ENCODE assay signal across 8 cellular contexts in the genomic region with DNA sequence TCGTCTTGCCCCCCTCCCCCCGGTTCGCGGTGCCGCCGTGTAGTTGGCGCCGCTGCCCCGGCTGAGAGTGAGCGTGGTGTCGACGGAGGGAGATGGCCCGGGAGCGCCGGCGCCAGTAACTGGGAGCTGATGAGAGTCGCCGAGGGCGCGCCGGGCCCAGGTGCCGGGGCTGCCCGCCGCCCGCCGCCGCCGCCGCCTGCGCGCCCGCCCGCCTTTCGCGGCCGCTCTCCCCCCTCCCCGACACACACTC. TPM values are rescaled to one million over a fixed set of nuclear protein-coding genes. Genes with fewer than 3 reads are reported as not detected.
DNase-seq lines count a peak whose midpoint lies in the region; ATAC-seq, FAIRE-seq and TF ChIP-seq lines count a peak whose summit lies in the region.

No MANE protein-coding gene starts in this region.

- no peak for FAIRE-seq in A549 (lab: Jason Lieb, UNC)

- H3K4me3 Mint-ChIP-seq in dendritic cell treated with granulocyte-macrophage colony-stimulating factor and Interleukin-4, amounts not matched to agents 40 ng/mL and 50 ng/mL, for 4 days: peak overlapping the region; percentile 99
- peak overlapping the region; percentile 97 for H3K4me3 Mint-ChIP-seq in neural progenitor cell

- H4K20me1 ChIP-seq in neural progenitor cell (ENCODE audit: low read depth): peaks cover 60% of the 10 kb centered on the region

- no peak for TF ChIP-seq RAD21 in A549 (conservative IDR thresholded peaks at IDR 0.05 in 1 of 2, IDR thresholded peaks at IDR 0.05 in 1 of 2)

- no peaks in the 10 kb centered on the region for H3K27me3 ChIP-seq in neural progenitor cell

- intact Hi-C loops in dendritic cell treated with granulocyte-macrophage colony-stimulating factor and Interleukin-4, amounts not matched to agents 40 ng/mL and 50 ng/mL, for 4 days (cut with micrococcal nuclease): loop anchor here (2.0 kb wide), 1 partner anchor 100 kb away; no protein-coding TSS in a partner anchor

- H3K36me3 Mint-ChIP-seq in dendritic cell treated with granulocyte-macrophage colony-stimulating factor and Interleukin-4, amounts not matched to agents 40 ng/mL and 50 ng/mL, for 4 days (ENCODE audit: low read depth): peaks cover 90% of the 10 kb centered on the region
- H3K36me3 Mint-ChIP-seq in neural progenitor cell: peaks cover 35% of the 10 kb centered on the region

- peak overlapping the region; percentile 100 for H3K27ac Mint-ChIP-seq in dendritic cell treated with granulocyte-macrophage colony-stimulating factor and Interleukin-4, amounts not matched to agents 40 ng/mL and 50 ng/mL, for 4 days
- H3K27ac Mint-ChIP-seq in neural progenitor cell: no peak overlapping the region

- H3K36me3 ChIP-seq in neural progenitor cell: peaks cover 40% of the 10 kb centered on the region

- H3K4me1 ChIP-seq in A549: peaks cover 40% of the 10 kb centered on the region
- peaks cover 36% of the 10 kb centered on the region for H3K4me1 ChIP-seq in neural progenitor cell

- H3K4me2 ChIP-seq in A549 (no peak overlapping the region; the same call in 2 of the 3 replicates), neural progenitor cell (peak overlapping the region; percentile 93)

- no peak overlapping the region for H2AFZ ChIP-seq in neural progenitor cell (replicated peaks)

- H3K9ac ChIP-seq in neural progenitor cell: peak overlapping the region; percentile 100

- no peaks in the 10 kb centered on the region for H3K9me3 Mint-ChIP-seq in dendritic cell treated with granulocyte-macrophage colony-stimulating factor and Interleukin-4, amounts not matched to agents 40 ng/mL and 50 ng/mL, for 4 days
- H3K9me3 Mint-ChIP-seq in neural progenitor cell: peaks cover 3% of the 10 kb centered on the region

- peak overlapping the region; percentile 77 for H3K4me3 ChIP-seq in A549
- H3K4me3 ChIP-seq in Jurkat, Clone E6-1 (ENCODE audit: low read length): peak overlapping the region; percentile 75
- H3K4me3 ChIP-seq in neural progenitor cell: peak overlapping the region; percentile 93

- H3K79me2 ChIP-seq in neural progenitor cell (ENCODE audit: low read depth): peaks cover 95% of the 10 kb centered on the region

- TF ChIP-seq CTCF in A549 (IDR thresholded peaks at IDR 0.05): no peak
- TF ChIP-seq CTCF in neural progenitor cell (IDR thresholded peaks at IDR 0.05): no peak

- DNase-seq in A549 (ENCODE audit: low read depth in 1 of 2, low spot score in 1 of 2) (no peak), neural progenitor cell (ENCODE audit: low spot score) (no peak), GF-D8 (lab: John Stamatoyannopoulos, UW) (no peak), OCI-M2 (lab: John Stamatoyannopoulos, UW; ENCODE audit: unreplicated experiment) (no peak), DMS153 (lab: John Stamatoyannopoulos, UW) (no peak)
- DNase-seq in Jurkat, Clone E6-1 (ENCODE audit: low read depth, low spot score): no peak

- peak overlapping the region; percentile 99 to 100 for H3K27ac ChIP-seq in A549
- H3K27ac ChIP-seq in neural progenitor cell: peak overlapping the region; percentile 100

- 2% methylated on average over 15 of the region's 37 CpGs for whole genome bisulfite sequencing in A549 (ENCODE audit: missing lambda C conversion rate)

- no peak for TF ChIP-seq EP300 in A549 (IDR thresholded peaks at IDR 0.05)

- CTCF ChIA-PET in A549 (lab: Yijun Ruan, JAX): no interaction called here

- no peaks in the 10 kb centered on the region for H3K9me3 ChIP-seq in A549
- no peaks in the 10 kb centered on the region for H3K9me3 ChIP-seq in neural progenitor cell (ENCODE audit: low read depth)

- POLR2A ChIA-PET in A549 (lab: Yijun Ruan, JAX): interaction anchor here (0.6 to 2.7 kb wide), 3 partner anchors 10 to 52 kb away, joined by 4 to 9 read pairs (median 5); no protein-coding TSS in a partner anchor

- peaks cover 58% of the 10 kb centered on the region for H3K4me1 Mint-ChIP-seq in dendritic cell treated with granulocyte-macrophage colony-stimulating factor and Interleukin-4, amounts not matched to agents 40 ng/mL and 50 ng/mL, for 4 days (ENCODE audit: low read depth)
- H3K4me1 Mint-ChIP-seq in neural progenitor cell: peaks cover 32% of the 10 kb centered on the region

- no peaks in the 10 kb centered on the region for H3K27me3 Mint-ChIP-seq in dendritic cell treated with granulocyte-macrophage colony-stimulating factor and Interleukin-4, amounts not matched to agents 40 ng/mL and 50 ng/mL, for 4 days
- peaks cover 4% of the 10 kb centered on the region for H3K27me3 Mint-ChIP-seq in neural progenitor cell (ENCODE audit: insufficient read depth, low read depth)

- peaks cover 30% of the 10 kb centered on the region for H3F3A ChIP-seq in neural progenitor cell (ENCODE audit: low read depth)

- TF ChIP-seq POLR2A in A549 (IDR thresholded peaks at IDR 0.05; ENCODE audit: low read length): no peak

- ATAC-seq in A549 (peak; percentile 16 to 44; a peak in 5 of 6 replicates), GM21390 (IDR thresholded peaks at IDR 0.05; ENCODE audit: unreplicated experiment) (peak; percentile 1)

TF ChIP-seq in A549, 52 proteins besides CTCF, POLR2A, EP300 and RAD21:
- TF ChIP-seq MYC (IDR thresholded peaks at IDR 0.05; ENCODE audit: borderline replicate concordance, low read length) (no peak), HOXA7 (CRISPR knock-in tag; IDR thresholded peaks at IDR 0.05) (no peak), NR3C1 (IDR thresholded peaks at IDR 0.05) (no peak), ZC3H11A (IDR thresholded peaks at IDR 0.05) (no peak), MAX (IDR thresholded peaks at IDR 0.05) (no peak), ESRRA (IDR thresholded peaks at IDR 0.05; ENCODE audit: borderline replicate concordance, low read length) (no peak), HOXB5 (CRISPR knock-in tag; IDR thresholded peaks at IDR 0.05) (no peak), BHLHE40 (IDR thresholded peaks at IDR 0.05; ENCODE audit: low read depth, low read length) (no peak), CHD2 (IDR thresholded peaks at IDR 0.05; ENCODE audit: low read length, partially characterized antibody) (no peak), HOXB13 (CRISPR knock-in tag; IDR thresholded peaks at IDR 0.05; ENCODE audit: low read depth) (no peak), CBX2 (IDR thresholded peaks at IDR 0.05; ENCODE audit: borderline replicate concordance, low read depth) (no peak), CEBPB (IDR thresholded peaks at IDR 0.05) (no peak)

RNA-seq across cellular contexts. Expression of gene WAC, which starts 0.3 kb away (rescaled TPM):
- polyA plus RNA-seq in A549 (2011; rRNA removed) (133 TPM in 2 replicates), A549 (2017; fragmentation: RNase III; extraction: RNeasy Plus Mini Kit Qiagen cat#74134 plus additional on column Dnase treatment) (63.9 to 66.1 TPM (median 64.4 TPM) in 3 replicates)
- 31.5 and 38.1 TPM in 2 replicates for polyA plus RNA-seq in A549 (2012; cell fraction: cytosol; rRNA removed)
- 18.4 and 23.5 TPM in 2 replicates for polyA plus RNA-seq in A549 (2012; cell fraction: nucleus; rRNA removed)
- 81.4 and 87.1 TPM in 2 replicates for polyA minus RNA-seq in A549 (2011; rRNA and poly(A)+ RNA removed)
- polyA plus RNA-seq in Jurkat, Clone E6-1 (2012; ENCODE audit: insufficient read depth, insufficient read length): 103 TPM
- 138 and 174 TPM in 2 replicates for total RNA-seq in neural progenitor cell (ENCODE audit: low replicate concordance)
